In genomic region chrX:77785746-77786548, GRCh38 we compare ENCODE assay signal across 8 cellular contexts. TPM values are rescaled to one million over a fixed set of nuclear protein-coding genes. Genes with fewer than 3 reads are reported as not detected.
DNase-seq lines count a peak whose midpoint lies in the region; ATAC-seq and TF ChIP-seq lines count a peak whose summit lies in the region.

TSS of gene ATRX (minus strand) at chrX:77786216. CDS start at chrX:77786001, 215 bp downstream.

- H3K9me3 Mint-ChIP-seq in activated T-helper 1 cell treated with anti-CD3 and anti-CD28 coated beads, Interleukin-12 subunit alpha, Interleukin-12 subunit beta, Interleukin-2, Interleukin-4 antibody, amounts not matched to agents 30 ng/mL and 10 ng/mL and 1 ng/mL, durations not matched to agents 14 hours and 24 hours and 36 hours: no peaks in the 10 kb centered on the region
- peaks cover 0 to 2% (median 0%) of the 10 kb centered on the region in 11 donors for H3K9me3 Mint-ChIP-seq in naive thymus-derived CD4-positive, alpha-beta T cell
- no peaks in the 10 kb centered on the region for H3K9me3 Mint-ChIP-seq in stimulated activated naive B cell treated with anti-CD40 and anti-IgM and Interleukin-4, amounts not matched to agents 10 μg/mL and 1 μg/mL and 100 μg/mL, for 72 hours

- no peaks in the 10 kb centered on the region for H3K9me3 ChIP-seq in fibroblast of lung (ENCODE audit: control insufficient read depth, insufficient read depth, low read depth, low read length)
- H3K9me3 ChIP-seq in naive thymus-derived CD4-positive, alpha-beta T cell (ENCODE audit: control insufficient read depth in 2 of 3, low read length in 3 of 3): no peaks in the 10 kb centered on the region

- H3K27ac Mint-ChIP-seq in activated T-helper 1 cell treated with anti-CD3 and anti-CD28 coated beads, Interleukin-12 subunit alpha, Interleukin-12 subunit beta, Interleukin-2, Interleukin-4 antibody, amounts not matched to agents 30 ng/mL and 10 ng/mL and 1 ng/mL, durations not matched to agents 14 hours and 24 hours and 36 hours: peak within 1 kb of the TSS; percentile 100
- peak within 1 kb of the TSS; percentile 99 to 100 (median 100) for H3K27ac Mint-ChIP-seq in naive thymus-derived CD4-positive, alpha-beta T cell
- H3K27ac Mint-ChIP-seq in stimulated activated naive B cell treated with anti-CD40 and anti-IgM and Interleukin-4, amounts not matched to agents 10 μg/mL and 1 μg/mL and 100 μg/mL, for 72 hours: peak within 1 kb of the TSS; percentile 100

- peaks cover 3% of the 10 kb centered on the region for H3K36me3 Mint-ChIP-seq in activated T-helper 1 cell treated with anti-CD3 and anti-CD28 coated beads, Interleukin-12 subunit alpha, Interleukin-12 subunit beta, Interleukin-2, Interleukin-4 antibody, amounts not matched to agents 30 ng/mL and 10 ng/mL and 1 ng/mL, durations not matched to agents 14 hours and 24 hours and 36 hours (ENCODE audit: low read depth)
- peaks cover 0 to 4% (median 0%) of the 10 kb centered on the region in 5 donors for H3K36me3 Mint-ChIP-seq in naive thymus-derived CD4-positive, alpha-beta T cell
- peaks cover 2 to 6% of the 10 kb centered on the region in 2 donors for H3K36me3 Mint-ChIP-seq in stimulated activated naive B cell treated with anti-CD40 and anti-IgM and Interleukin-4, amounts not matched to agents 10 μg/mL and 1 μg/mL and 100 μg/mL, for 72 hours

- POLR2A ChIA-PET in naive thymus-derived CD4-positive, alpha-beta T cell (lab: Charles Lee): interaction anchor here (1.0 to 3.7 kb wide), 2 partner anchors 109 to 113 kb away, joined by 6 to 14 read pairs; partner anchors contain the start of genes COX7B and MAGT1

- peak within 1 kb of the TSS; percentile 72 to 77 (median 74) for H3K4me3 ChIP-seq in fibroblast of lung (replicated peaks in 1 of 4; ENCODE audit: control extremely low read depth in 1 of 4, insufficient read depth in 1 of 4, low read depth in 3 of 4, low read length in 4 of 4)
- H3K4me3 ChIP-seq in naive thymus-derived CD4-positive, alpha-beta T cell (ENCODE audit: low read length): peak within 1 kb of the TSS; percentile 86

- in situ Hi-C loops in KBM-7 (cut with MboI; ENCODE audit: low pct_unique_long_range_greater_than_20kb, low sequenced_read_pairs): no loop called here

- H3K27ac ChIP-seq in fibroblast of lung (ENCODE audit: insufficient read depth, low read length): peak within 1 kb of the TSS; percentile 92
- H3K27ac ChIP-seq in naive thymus-derived CD4-positive, alpha-beta T cell (ENCODE audit: low read depth, low read length): peak within 1 kb of the TSS; percentile 93

- CTCF ChIA-PET in naive thymus-derived CD4-positive, alpha-beta T cell (lab: Charles Lee): no interaction called here

- H3K36me3 ChIP-seq in fibroblast of lung (ENCODE audit: control insufficient read depth, insufficient read depth, low read length): no peaks in the 10 kb centered on the region
- no peaks in the 10 kb centered on the region for H3K36me3 ChIP-seq in naive thymus-derived CD4-positive, alpha-beta T cell (ENCODE audit: control insufficient read depth in 2 of 3, insufficient read depth in 3 of 3, low read length in 3 of 3)

- TF ChIP-seq CTCF in fibroblast of lung (conservative IDR thresholded peaks at IDR 0.05 in 1 of 2, IDR thresholded peaks at IDR 0.05 in 1 of 2; ENCODE audit: low read depth in 1 of 2, low read length in 2 of 2): no peak

- intact Hi-C loops in activated T-helper 1 cell treated with anti-CD3 and anti-CD28 coated beads, Interleukin-12 subunit alpha, Interleukin-12 subunit beta, Interleukin-2, Interleukin-4 antibody, amounts not matched to agents 30 ng/mL and 10 ng/mL and 1 ng/mL, durations not matched to agents 14 hours and 24 hours and 36 hours (cut with micrococcal nuclease): loop anchor here (1.0 to 10.0 kb wide), 5 partner anchors 113 to 316 kb away; partner anchors contain the start of genes COX7B and PGK1
- intact Hi-C loops in naive thymus-derived CD4-positive, alpha-beta T cell (cut with micrococcal nuclease): loop anchor here (1.0 to 10.0 kb wide), 7 partner anchors 101 to 1611 kb away; partner anchors contain the start of genes COX7B (in 2 of the 2), MAGT1 (in 2 of the 2), PGK1 (in 2 of the 2) and ATP7A (in 1 of the 2)

- H3K4me1 Mint-ChIP-seq in activated T-helper 1 cell treated with anti-CD3 and anti-CD28 coated beads, Interleukin-12 subunit alpha, Interleukin-12 subunit beta, Interleukin-2, Interleukin-4 antibody, amounts not matched to agents 30 ng/mL and 10 ng/mL and 1 ng/mL, durations not matched to agents 14 hours and 24 hours and 36 hours (ENCODE audit: low read depth): peaks cover 33% of the 10 kb centered on the region
- H3K4me1 Mint-ChIP-seq in naive thymus-derived CD4-positive, alpha-beta T cell: peaks cover 0 to 44% (median 32%) of the 10 kb centered on the region in 7 donors
- H3K4me1 Mint-ChIP-seq in stimulated activated naive B cell treated with anti-CD40 and anti-IgM and Interleukin-4, amounts not matched to agents 10 μg/mL and 1 μg/mL and 100 μg/mL, for 72 hours: peaks cover 0 to 3% of the 10 kb centered on the region in 2 donors

- no peaks in the 10 kb centered on the region for H3K27me3 Mint-ChIP-seq in activated T-helper 1 cell treated with anti-CD3 and anti-CD28 coated beads, Interleukin-12 subunit alpha, Interleukin-12 subunit beta, Interleukin-2, Interleukin-4 antibody, amounts not matched to agents 30 ng/mL and 10 ng/mL and 1 ng/mL, durations not matched to agents 14 hours and 24 hours and 36 hours (ENCODE audit: insufficient read depth)
- no peaks in the 10 kb centered on the region for H3K27me3 Mint-ChIP-seq in naive thymus-derived CD4-positive, alpha-beta T cell
- no peaks in the 10 kb centered on the region for H3K27me3 Mint-ChIP-seq in stimulated activated naive B cell treated with anti-CD40 and anti-IgM and Interleukin-4, amounts not matched to agents 10 μg/mL and 1 μg/mL and 100 μg/mL, for 72 hours

- H3K79me2 ChIP-seq in fibroblast of lung (ENCODE audit: control insufficient read depth, insufficient read depth, low read length): peaks cover 44% of the 10 kb centered on the region

- no peaks in the 10 kb centered on the region for H4K20me1 ChIP-seq in fibroblast of lung (ENCODE audit: control insufficient read depth, extremely low read depth, insufficient read depth, low read length)

- peak within 1 kb of the TSS; percentile 100 for H3K4me3 Mint-ChIP-seq in activated T-helper 1 cell treated with anti-CD3 and anti-CD28 coated beads, Interleukin-12 subunit alpha, Interleukin-12 subunit beta, Interleukin-2, Interleukin-4 antibody, amounts not matched to agents 30 ng/mL and 10 ng/mL and 1 ng/mL, durations not matched to agents 14 hours and 24 hours and 36 hours
- H3K4me3 Mint-ChIP-seq in naive thymus-derived CD4-positive, alpha-beta T cell: peak within 1 kb of the TSS; percentile 98 to 100 (median 100)
- H3K4me3 Mint-ChIP-seq in stimulated activated naive B cell treated with anti-CD40 and anti-IgM and Interleukin-4, amounts not matched to agents 10 μg/mL and 1 μg/mL and 100 μg/mL, for 72 hours: peak within 1 kb of the TSS; percentile 96 to 98

- no peaks in the 10 kb centered on the region for H3K4me1 ChIP-seq in fibroblast of lung (ENCODE audit: control insufficient read depth, extremely low read depth, insufficient read depth, low read length)
- H3K4me1 ChIP-seq in naive thymus-derived CD4-positive, alpha-beta T cell (ENCODE audit: control insufficient read depth in 2 of 2, insufficient read depth in 2 of 2, low read length in 2 of 2): peaks cover 7 to 8% of the 10 kb centered on the region in 2 donors

- H3K9ac ChIP-seq in fibroblast of lung (ENCODE audit: insufficient read depth, low read length): peak within 1 kb of the TSS; percentile 84

- H3K27me3 ChIP-seq in fibroblast of lung (ENCODE audit: control insufficient read depth, insufficient read depth, low read length): no peaks in the 10 kb centered on the region
- H3K27me3 ChIP-seq in naive thymus-derived CD4-positive, alpha-beta T cell (ENCODE audit: control insufficient read depth in 2 of 2, insufficient read depth in 2 of 2, low read length in 2 of 2): no peaks in the 10 kb centered on the region

- peak; percentile 95 for ATAC-seq in GM21529 (IDR thresholded peaks at IDR 0.05; ENCODE audit: unreplicated experiment)
- peak; percentile 94 for ATAC-seq in naive thymus-derived CD4-positive, alpha-beta T cell
- peak; percentile 94 to 97 for ATAC-seq in stimulated activated naive B cell treated with anti-CD40 and anti-IgM and Interleukin-4, amounts not matched to agents 10 μg/mL and 1 μg/mL and 100 μg/mL, for 72 hours (replicated peaks)

- DNase-seq in DMS114 treated with DMSO at 0.1 percent for 48 hours (lab: John Stamatoyannopoulos, UW; ENCODE audit: unreplicated experiment) (peak; percentile 88), KBM-7 (peak; percentile 92), RKO (ENCODE audit: low spot score) (peak; percentile 88), fibroblast of lung (ENCODE audit: low read depth in 2 of 2) (peak; percentile 78 to 82)
- peak; percentile 72 for DNase-seq in activated T-helper 1 cell treated with anti-CD3 and anti-CD28 coated beads, Interleukin-12 subunit alpha, Interleukin-12 subunit beta, Interleukin-2, Interleukin-4 antibody, amounts not matched to agents 30 ng/mL and 10 ng/mL and 1 ng/mL, durations not matched to agents 14 hours and 24 hours and 36 hours (ENCODE audit: low spot score)
- peak; percentile 55 to 83 (median 79) for DNase-seq in naive thymus-derived CD4-positive, alpha-beta T cell
- DNase-seq in stimulated activated naive B cell treated with anti-CD40 and anti-IgM and Interleukin-4, amounts not matched to agents 10 μg/mL and 1 μg/mL and 100 μg/mL, for 72 hours: peak; percentile 64

- peak within 1 kb of the TSS; percentile 59 for H3K4me2 ChIP-seq in fibroblast of lung (ENCODE audit: extremely low read depth, insufficient read depth, low read length)

- peak within 1 kb of the TSS; percentile 69 for H2AFZ ChIP-seq in fibroblast of lung (ENCODE audit: low read length)

RNA-seq across cellular contexts. Expression of gene ATRX, which starts in this region (rescaled TPM):
- total RNA-seq in activated T-helper 1 cell treated with anti-CD3 and anti-CD28 coated beads, Interleukin-12 subunit alpha, Interleukin-12 subunit beta, Interleukin-2, Interleukin-4 antibody, amounts not matched to agents 30 ng/mL and 10 ng/mL and 1 ng/mL, durations not matched to agents 14 hours and 24 hours and 36 hours: 63.9 and 72.7 TPM in 2 replicates
- total RNA-seq in fibroblast of lung: 78.6 and 100 TPM in 2 replicates
- 39.5 and 52.6 TPM in 2 replicates for polyA plus RNA-seq in fibroblast of lung
- polyA plus RNA-seq in fibroblast of lung (2012): 26.9 and 35.3 TPM in 2 replicates
- polyA minus RNA-seq in fibroblast of lung (ENCODE audit: low replicate concordance): 16.3 and 19.3 TPM in 2 replicates
- total RNA-seq in naive thymus-derived CD4-positive, alpha-beta T cell: 100 to 1,000 TPM in 4 of 5 experiments, 10 to 100 TPM in 1; 90.1 to 126 (median 114) TPM
- polyA plus RNA-seq in naive thymus-derived CD4-positive, alpha-beta T cell: 10 to 100 TPM; 64.2 to 83.8 TPM

Comparison
In these comparisons a context has a peak if more than half of its experiments do, and no peak if none do; other contexts are left out.
1. Peak in every context shown above with its lines: DNase-seq, ATAC-seq, H3K4me3 ChIP-seq and H3K27ac ChIP-seq.